Comparison of ENCODE assay signal across 26 cellular contexts in genomic region chr5:27482663-27483062, GRCh38.
"Had no signal": no experiment of that assay in that cellular context is flagged by ENCODE, and none has a peak within 500 bp of the region (broad histone marks: within the 10 kb centered on the region; RNA-seq: fewer than 3 reads in every experiment).

No MANE protein-coding gene starts in this region.

- ATAC-seq: stimulated activated effector memory CD8-positive, alpha-beta T cell treated with anti-CD3 and anti-CD28 coated beads, Interleukin-12 subunit alpha, Interleukin-12 subunit beta, amount 100 ng/mL, for 72 hours; stimulated activated memory B cell treated with anti-CD40 and anti-IgM and Interleukin-4, amounts not matched to agents 10 μg/mL and 1 μg/mL and 100 μg/mL, for 72 hours; stimulated activated naive B cell treated with anti-CD40 and anti-IgM and Interleukin-4, amounts not matched to agents 10 μg/mL and 1 μg/mL and 100 μg/mL, for 72 hours; stimulated activated naive CD8-positive, alpha-beta T cell treated with anti-CD3 and anti-CD28 coated beads, Interleukin-15, amount 100 ng/mL, for 72 hours; stimulated activated naive CD8-positive, alpha-beta T cell treated with anti-CD3 and anti-CD28 coated beads, Interleukin-15, Interleukin-2, amounts not matched to agents 100 U/mL and 50 U/mL, for 24 hours; upper lobe of right lung had no signal

- H3K4me3 ChIP-seq: stomach, suprapubic skin, testis, thoracic aorta, thyroid gland, tibial artery, tibial nerve, transverse colon, upper lobe of left lung, upper lobe of right lung, uterus, vagina had no signal

- H3K36me3 ChIP-seq: stomach, suprapubic skin, thoracic aorta, thyroid gland, tibial artery, tibial nerve, transverse colon, upper lobe of left lung, upper lobe of right lung, uterus, vagina had no signal

- H3K9me3 ChIP-seq: suprapubic skin, testis, thoracic aorta, thyroid gland, tibial artery, upper lobe of left lung, upper lobe of right lung, uterus, vagina had no signal

- H3K4me1 ChIP-seq: stomach, suprapubic skin, testis, thyroid gland, tibial artery, tibial nerve, transverse colon, upper lobe of left lung, upper lobe of right lung, uterus, vagina had no signal

- H3K27ac ChIP-seq: stomach, suprapubic skin, testis, thoracic aorta, thyroid gland, tibial artery, tibial nerve, transverse colon, upper lobe of left lung, upper lobe of right lung, uterus, vagina had no signal

- H3K27me3 ChIP-seq: stomach, suprapubic skin, testis, thyroid gland, tibial artery, tibial nerve, transverse colon, upper lobe of left lung, upper lobe of right lung, uterus, vagina had no signal

- DNase-seq: stimulated activated CD4-positive, alpha-beta T cell treated with anti-CD3 and anti-CD28 coated beads, Interleukin-2, amount 100 ng/mL, for 48 hours; stimulated activated CD4-positive, alpha-beta T cell treated with anti-CD3 and anti-CD28 coated beads, Interleukin-4, amount 100 ng/mL, for 1 hour; stimulated activated CD4-positive, alpha-beta T cell treated with anti-CD3 and anti-CD28 coated beads, Interleukin-4, amount 100 ng/mL, for 24 hours; stimulated activated CD4-positive, alpha-beta T cell treated with anti-CD3 and anti-CD28 coated beads, Interleukin-4, amount 100 ng/mL, for 4 hours; stimulated activated CD8-positive, alpha-beta memory T cell treated with anti-CD3 and anti-CD28 coated beads, Interleukin-4, amount 100 ng/mL, for 48 hours; stimulated activated naive B cell treated with anti-CD40 and anti-IgM and Interleukin-4, amounts not matched to agents 10 μg/mL and 1 μg/mL and 100 μg/mL, for 72 hours; stimulated activated naive CD4-positive, alpha-beta T cell; stimulated activated naive CD4-positive, alpha-beta T cell treated with Interleukin-2 at 50 U/mL for 16 hours; stimulated activated naive CD8-positive, alpha-beta T cell treated with anti-CD3 and anti-CD28 coated beads, Interleukin-15, amount 100 ng/mL, for 72 hours; stimulated activated naive CD8-positive, alpha-beta T cell treated with anti-CD3 and anti-CD28 coated beads, Interleukin-15, Interleukin-2, amounts not matched to agents 100 U/mL and 50 U/mL, for 24 hours; stomach; substantia nigra; testis; thyroid gland; tibial artery; transverse colon; trophoblast cell; upper lobe of left lung; upper lobe of right lung; uterus had no signal
